12 cellular contexts compared by ENCODE assay signal in the genomic region with DNA sequence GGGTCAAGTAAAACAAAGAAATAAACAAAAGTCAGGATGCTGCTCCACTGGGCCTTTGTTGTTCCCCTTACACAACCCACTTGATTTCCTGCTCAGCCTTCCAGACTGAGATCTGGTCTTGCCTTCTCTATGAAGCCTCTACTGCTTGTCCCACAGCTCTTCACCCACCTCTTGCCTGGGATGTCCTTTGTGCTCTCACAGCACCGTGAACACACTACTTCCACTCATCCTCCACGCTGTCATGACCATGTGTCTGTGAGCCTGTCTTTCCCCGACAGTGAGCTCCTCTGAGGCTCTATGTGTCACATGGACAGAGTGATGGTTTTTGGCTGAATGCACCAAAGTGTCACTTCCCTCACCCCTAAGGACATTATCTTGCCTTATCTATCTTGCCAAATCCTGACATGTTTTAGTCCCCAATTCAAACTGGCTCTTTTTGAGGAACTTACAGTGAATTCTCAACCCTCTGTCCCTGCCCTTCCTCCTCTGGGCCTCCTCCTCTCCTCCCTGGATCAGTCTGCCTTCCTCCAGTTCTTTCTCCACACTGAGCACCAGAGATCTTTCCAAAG. TPM values are rescaled to one million over a fixed set of nuclear protein-coding genes. Genes with fewer than 3 reads are reported as not detected.
DNase-seq lines count a peak whose midpoint lies in the region; ATAC-seq, FAIRE-seq and TF ChIP-seq lines count a peak whose summit lies in the region.
"Had no signal": no experiment of that assay in that cellular context is flagged by ENCODE, and none has a peak within 500 bp of the region (broad histone marks: within the 10 kb centered on the region; RNA-seq: fewer than 3 reads in every experiment).

No MANE protein-coding gene starts in this region.

- no peak overlapping the region for H2AFZ ChIP-seq in GM12878 (ENCODE audit: control insufficient read depth, low read depth, low read length)

- H3K27me3 ChIP-seq in GM12878 (replicated peaks in 1 of 2; ENCODE audit: control insufficient read depth in 2 of 2, insufficient read depth in 2 of 2, low read length in 1 of 2): no peaks in the 10 kb centered on the region

- CTCF ChIA-PET in GM12878 (lab: Yijun Ruan, JAX): no interaction called here

- WGBS in GM12878 (ENCODE audit: insufficient coverage, insufficient replicate concordance, low lambda C conversion rate, missing lambda C conversion rate): 29% methylated on average over 3 of the region's 3 CpGs

- no peaks in the 10 kb centered on the region for H3K79me2 ChIP-seq in GM12878 (ENCODE audit: control insufficient read depth, insufficient read depth, low read length)

- TF ChIP-seq EP300 in GM12878 (IDR thresholded peaks at IDR 0.05; ENCODE audit: borderline replicate concordance in 1 of 2, control insufficient read depth in 1 of 2, low read depth in 2 of 2, low read length in 2 of 2): no peak

- no peak for TF ChIP-seq CTCF in GM12878 (IDR thresholded peaks at IDR 0.05 in 2 of 3, conservative IDR thresholded peaks at IDR 0.05 in 1 of 3; ENCODE audit: control insufficient read depth in 2 of 3, extremely low read depth in 1 of 3, insufficient read depth in 1 of 3, low read depth in 3 of 3, low read length in 3 of 3)

- H3K36me3 Mint-ChIP-seq in T-helper 1 cell treated with Interleukin-12 subunit alpha and Interleukin-12 subunit beta and Interleukin-4 antibody, amounts not matched to agents 30 μg/mL and 1 μg/mL, for 36 hours (ENCODE audit: low read depth): peaks cover 51% of the 10 kb centered on the region

- H3K4me3 ChIP-seq in GM12878: no peak overlapping the region
- H3K4me3 ChIP-seq: skin epidermis had no signal

- TF ChIP-seq RAD21 in GM12878 (IDR thresholded peaks at IDR 0.05; ENCODE audit: insufficient read depth, low read depth, low read length): no peak

- H3K27ac Mint-ChIP-seq in T-helper 1 cell treated with Interleukin-12 subunit alpha and Interleukin-12 subunit beta and Interleukin-4 antibody, amounts not matched to agents 30 μg/mL and 1 μg/mL, for 36 hours: peak overlapping the region; percentile 46

- H3K27ac ChIP-seq in GM12878 (ENCODE audit: control insufficient read depth, insufficient read depth): no peak overlapping the region

- POLR2A ChIA-PET in GM12878 (lab: Charles Lee): no interaction called here

- no peak overlapping the region for H3K4me2 ChIP-seq in GM12878 (ENCODE audit: control insufficient read depth, insufficient read depth)

- peaks cover 3 to 18% of the 10 kb centered on the region in 2 experiments; a peak in 3 of 4 replicates for H3K36me3 ChIP-seq in GM12878 (ENCODE audit: control insufficient read depth in 2 of 2, insufficient read depth in 2 of 2, low read length in 1 of 2)

- RAD21 ChIA-PET in GM12878 (lab: Charles Lee; ENCODE audit: unreplicated experiment): no interaction called here

- SMC1A ChIA-PET in GM12878 (lab: Charles Lee; ENCODE audit: uncharacterized antibody, unreplicated experiment): interaction anchor here (1.1 kb wide), 1 partner anchor 15 kb away, joined by 3 read pairs; no protein-coding TSS in a partner anchor

- intact Hi-C loops in GM12878 (cut with micrococcal nuclease; ENCODE audit: unreplicated experiment): no loop called here

- TSS peak; percentile 9 for BruUV-seq in GM12878 (replicated peaks; lab: Mats Ljungman, UMichigan)

- no peak overlapping the region for H3K4me3 Mint-ChIP-seq in T-helper 1 cell treated with Interleukin-12 subunit alpha and Interleukin-12 subunit beta and Interleukin-4 antibody, amounts not matched to agents 30 μg/mL and 1 μg/mL, for 36 hours

- TF ChIP-seq POLR2A in GM12878 (IDR thresholded peaks at IDR 0.05; ENCODE audit: low read depth, low read length) (no peak), GM12891 (IDR thresholded peaks at IDR 0.05; ENCODE audit: low read depth, low read length) (no peak)

- peaks cover 20% of the 10 kb centered on the region for H3K4me1 Mint-ChIP-seq in T-helper 1 cell treated with Interleukin-12 subunit alpha and Interleukin-12 subunit beta and Interleukin-4 antibody, amounts not matched to agents 30 μg/mL and 1 μg/mL, for 36 hours (ENCODE audit: low read depth)

- ATAC-seq in GM12878 (peak; percentile 34), GM18909 (IDR thresholded peaks at IDR 0.05; ENCODE audit: poor library complexity, unreplicated experiment) (no peak), GM18907 (IDR thresholded peaks at IDR 0.05; ENCODE audit: unreplicated experiment) (no peak)

- H4K20me1 ChIP-seq in GM12878 (ENCODE audit: control insufficient read depth, insufficient read depth): no peaks in the 10 kb centered on the region

- DNase-seq in T-helper 1 cell (no peak), NOMO-1 (lab: John Stamatoyannopoulos, UW; ENCODE audit: unreplicated experiment in 2 of 2) (peak; percentile 27 to 34), GM12878 (ENCODE audit: low read depth, low spot score) (no peak), pons (ENCODE audit: low spot score) (peak; percentile 25), GM12891 (ENCODE audit: insufficient read length, low spot score) (no peak)
- DNase-seq: activated CD4-positive, alpha-beta T cell treated with anti-CD3 and anti-CD28 coated beads, Interleukin-2, amount 50 U/mL, for 1 hour; hippocampal formation; NCI-H187 treated with DMSO at 0.1 percent for 48 hours had no signal

- no peak for FAIRE-seq in GM12878 (lab: Jason Lieb, UNC)
- FAIRE-seq in GM12891 (lab: Jason Lieb, UNC): no peak

- H3K9ac ChIP-seq in GM12878 (ENCODE audit: control insufficient read depth, insufficient read depth, low read length): no peak overlapping the region

- no peaks in the 10 kb centered on the region for H3K9me3 ChIP-seq in GM12878 (replicated peaks; ENCODE audit: control insufficient read depth, insufficient read depth, low read length)

- no peaks in the 10 kb centered on the region; the same call in 1 of the 2 replicates for H3K4me1 ChIP-seq in GM12878 (ENCODE audit: control insufficient read depth, insufficient read depth, low read length)

- H3K9me3 Mint-ChIP-seq in T-helper 1 cell treated with Interleukin-12 subunit alpha and Interleukin-12 subunit beta and Interleukin-4 antibody, amounts not matched to agents 30 μg/mL and 1 μg/mL, for 36 hours: no peaks in the 10 kb centered on the region

- no peaks in the 10 kb centered on the region for H3K27me3 Mint-ChIP-seq in T-helper 1 cell treated with Interleukin-12 subunit alpha and Interleukin-12 subunit beta and Interleukin-4 antibody, amounts not matched to agents 30 μg/mL and 1 μg/mL, for 36 hours (ENCODE audit: low read depth)

- in situ Hi-C loops in GM12878 (cut with MboI): no loop called here

RNA-seq across cellular contexts. Expression of a gene that starts 11.3 kb away (rescaled TPM):
- 144 and 151 TPM in 2 replicates for total RNA-seq in GM12878 (2013; cell fraction: nucleolus; rRNA removed)
- total RNA-seq in GM12878 (2014; rRNA removed): 25.2 and 26.6 TPM in 2 replicates
- total RNA-seq in GM12878 (2014; rRNA removed; fragmentation: Illumina TruSeq; extraction: Trizol): 23.3 and 23.5 TPM in 2 replicates
- total RNA-seq in GM12878 (2021): 36.1 and 45.1 TPM in 2 replicates
- 16.0 TPM for polyA plus RNA-seq in GM12878 (2011; ENCODE audit: low read depth)
- polyA plus RNA-seq in GM12878 (2011; rRNA removed): 39.9 and 53.9 TPM in 2 replicates
- polyA plus RNA-seq in GM12878 (2011; cell fraction: cytosol; rRNA removed): 37.9 and 49.1 TPM in 2 replicates
- polyA plus RNA-seq in GM12878 (2011; cell fraction: nucleus; rRNA removed): 213 and 242 TPM in 2 replicates
- polyA plus RNA-seq in GM12878 (2012): 34.1 and 38.8 TPM in 2 replicates
- 17.3 and 22.9 TPM in 2 replicates for polyA plus RNA-seq in GM12878 (2014; fragmentation: Illumina TruSeq; extraction: Trizol)
- 1 to 10 TPM; 4.5 to 7.9 TPM for polyA plus RNA-seq in GM12878 (2014; fragmentation: Nextera tagmentation; extraction: Ambion mirVana)
- polyA plus RNA-seq in GM12878 (2014; rRNA removed): 40.6 and 42.3 TPM in 2 replicates
- 10 to 100 TPM; 26.0 to 29.0 TPM for polyA plus RNA-seq in GM12878 (2016; fragmentation: Nextera tagmentation; extraction: Ambion mirVana)
- 63.2 and 88.8 TPM in 2 replicates for polyA minus RNA-seq in GM12878 (2011; rRNA and poly(A)+ RNA removed)
- 9.1 and 13.4 TPM in 2 replicates for polyA minus RNA-seq in GM12878 (2011; cell fraction: cytosol; rRNA and poly(A)+ RNA removed)
- 79.1 and 138 TPM in 2 replicates for polyA minus RNA-seq in GM12878 (2011; cell fraction: nucleus; rRNA and poly(A)+ RNA removed)
- 24.9 TPM for polyA plus RNA-seq in GM12891 (2012; ENCODE audit: low read depth, missing spikeins)

RNA-seq across cellular contexts. Expression of a gene that starts 17.0 kb away (rescaled TPM):
- 21.9 and 24.9 TPM in 2 replicates for total RNA-seq in GM12878 (2013; cell fraction: nucleolus; rRNA removed)
- total RNA-seq in GM12878 (2014; rRNA removed) (120 and 134 TPM in 2 replicates), GM12878 (2014; rRNA removed; fragmentation: Illumina TruSeq; extraction: Trizol) (167 and 175 TPM in 2 replicates), GM12878 (2021) (311 and 330 TPM in 2 replicates)
- 118 TPM for polyA plus RNA-seq in GM12878 (2011; ENCODE audit: low read depth)
- polyA plus RNA-seq in GM12878 (2011; rRNA removed) (193 and 198 TPM in 2 replicates), GM12878 (2014; fragmentation: Illumina TruSeq; extraction: Trizol) (262 and 268 TPM in 2 replicates), GM12878 (2014; fragmentation: Nextera tagmentation; extraction: Ambion mirVana) (10 to 100 TPM; 42.3 to 77.6 TPM), GM12878 (2014; rRNA removed) (299 and 332 TPM in 2 replicates), GM12878 (2016; fragmentation: Nextera tagmentation; extraction: Ambion mirVana) (100 to 1,000 TPM; 269 to 302 TPM)
- polyA plus RNA-seq in GM12878 (2011; cell fraction: cytosol; rRNA removed): 148 and 169 TPM in 2 replicates
- polyA plus RNA-seq in GM12878 (2011; cell fraction: nucleus; rRNA removed): 78.5 and 127 TPM in 2 replicates
- polyA plus RNA-seq in GM12878 (2012): 119 and 164 TPM in 2 replicates
- polyA minus RNA-seq in GM12878 (2011; rRNA and poly(A)+ RNA removed): 56.9 and 60.6 TPM in 2 replicates
- 39.2 and 49.7 TPM in 2 replicates for polyA minus RNA-seq in GM12878 (2011; cell fraction: cytosol; rRNA and poly(A)+ RNA removed)
- 21.6 and 37.5 TPM in 2 replicates for polyA minus RNA-seq in GM12878 (2011; cell fraction: nucleus; rRNA and poly(A)+ RNA removed)
- 163 TPM for polyA plus RNA-seq in GM12891 (2012; ENCODE audit: low read depth, missing spikeins)

RNA-seq across cellular contexts. Expression of a gene that starts 34.1 kb away (rescaled TPM):
- not detected in 2 replicates for total RNA-seq in GM12878 (2013; cell fraction: nucleolus; rRNA removed)
- not detected in 2 replicates for total RNA-seq in GM12878 (2014; rRNA removed)
- total RNA-seq in GM12878 (2014; rRNA removed; fragmentation: Illumina TruSeq; extraction: Trizol): not detected in 2 replicates
- total RNA-seq in GM12878 (2021): not detected in 2 replicates
- polyA plus RNA-seq in GM12878 (2011; ENCODE audit: low read depth): not detected
- 0.04 TPM in 1 of 2 replicates, not detected in the other for polyA plus RNA-seq in GM12878 (2011; rRNA removed)
- polyA plus RNA-seq in GM12878 (2011; cell fraction: cytosol; rRNA removed): not detected in 2 replicates
- not detected in 2 replicates for polyA plus RNA-seq in GM12878 (2011; cell fraction: nucleus; rRNA removed)
- not detected in 2 replicates for polyA plus RNA-seq in GM12878 (2012)
- polyA plus RNA-seq in GM12878 (2014; fragmentation: Illumina TruSeq; extraction: Trizol): not detected in 2 replicates
- not detected for polyA plus RNA-seq in GM12878 (2014; fragmentation: Nextera tagmentation; extraction: Ambion mirVana)
- polyA plus RNA-seq in GM12878 (2014; rRNA removed): not detected in 2 replicates
- under 1 TPM in 1 of 2 experiments, not detected in 1; 0.07 TPM for polyA plus RNA-seq in GM12878 (2016; fragmentation: Nextera tagmentation; extraction: Ambion mirVana)
- polyA minus RNA-seq in GM12878 (2011; rRNA and poly(A)+ RNA removed): not detected in 2 replicates
- polyA minus RNA-seq in GM12878 (2011; cell fraction: cytosol; rRNA and poly(A)+ RNA removed): not detected in 2 replicates
- not detected in 2 replicates for polyA minus RNA-seq in GM12878 (2011; cell fraction: nucleus; rRNA and poly(A)+ RNA removed)
- 0.03 TPM for polyA plus RNA-seq in GM12891 (2012; ENCODE audit: low read depth, missing spikeins)

Comparison
In these comparisons a context has a peak if more than half of its experiments do, and no peak if none do; other contexts are left out.
1. DNase-seq: peak in NOMO-1 (2 of 2) and pons (single experiment); none in T-helper 1 cell (0 of 5), GM12878 (single experiment) and GM12891 (single experiment).